In the genomic region with DNA sequence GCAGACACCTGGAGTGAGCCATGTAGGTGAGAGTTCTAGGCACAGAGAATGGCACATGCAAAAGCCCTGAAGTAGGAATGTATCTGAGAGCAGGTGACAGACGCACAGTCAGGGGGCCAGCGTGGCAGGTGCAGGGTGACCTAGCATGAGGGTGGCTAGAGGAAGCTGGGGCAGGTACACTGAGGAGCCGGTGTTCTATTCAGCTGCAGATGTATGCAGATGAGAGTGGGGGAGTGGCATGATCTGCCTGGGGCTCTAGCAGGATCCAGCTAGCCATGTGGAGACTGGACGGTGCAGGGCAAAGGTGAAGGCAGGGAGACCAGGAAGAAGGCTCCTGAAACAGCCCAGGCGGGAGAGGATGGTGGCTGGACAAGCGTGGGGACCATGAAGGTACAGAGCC, we compare ENCODE assay signal across 12 cellular contexts. TPM values are rescaled to one million over a fixed set of nuclear protein-coding genes. Genes with fewer than 3 reads are reported as not detected.
A peak's percentile ranks its signal among the peaks of the same experiment; 100 is the strongest.
DNase-seq lines count a peak whose midpoint lies in the region; ATAC-seq and TF ChIP-seq lines count a peak whose summit lies in the region.
"Had no signal": no experiment of that assay in that cellular context is flagged by ENCODE, and none has a peak within 500 bp of the region (broad histone marks: within the 10 kb centered on the region; RNA-seq: fewer than 3 reads in every experiment).

No MANE protein-coding gene starts in this region.

- H3K9me3 Mint-ChIP-seq in CD4-positive, alpha-beta T cell: no peaks in the 10 kb centered on the region
- H3K9me3 Mint-ChIP-seq in HFFc6 (no peaks in the 10 kb centered on the region), memory B cell (no peaks in the 10 kb centered on the region)
- H3K9me3 Mint-ChIP-seq in activated T-helper 1 cell treated with anti-CD3 and anti-CD28 coated beads, Interleukin-12 subunit alpha, Interleukin-12 subunit beta, Interleukin-2, Interleukin-4 antibody, amounts not matched to agents 30 ng/mL and 10 ng/mL and 1 ng/mL, durations not matched to agents 14 hours and 24 hours and 36 hours: no peaks in the 10 kb centered on the region
- H3K9me3 Mint-ChIP-seq: immature natural killer cell had no signal

- peaks cover 41% of the 10 kb centered on the region for H3K4me1 Mint-ChIP-seq in CD4-positive, alpha-beta T cell (ENCODE audit: low read depth)
- H3K4me1 Mint-ChIP-seq in HFFc6 (ENCODE audit: low read depth): peaks cover 72% of the 10 kb centered on the region
- peaks cover 47% of the 10 kb centered on the region for H3K4me1 Mint-ChIP-seq in activated T-helper 1 cell treated with anti-CD3 and anti-CD28 coated beads, Interleukin-12 subunit alpha, Interleukin-12 subunit beta, Interleukin-2, Interleukin-4 antibody, amounts not matched to agents 30 ng/mL and 10 ng/mL and 1 ng/mL, durations not matched to agents 14 hours and 24 hours and 36 hours (ENCODE audit: low read depth)
- H3K4me1 Mint-ChIP-seq in memory B cell: peaks cover 30% of the 10 kb centered on the region

- H3K36me3 Mint-ChIP-seq in CD4-positive, alpha-beta T cell (ENCODE audit: low read depth): peaks cover 59% of the 10 kb centered on the region
- H3K36me3 Mint-ChIP-seq in HFFc6 (ENCODE audit: low read depth) (peaks cover 25% of the 10 kb centered on the region), memory B cell (peaks cover 21% of the 10 kb centered on the region)
- peaks cover 32% of the 10 kb centered on the region for H3K36me3 Mint-ChIP-seq in activated T-helper 1 cell treated with anti-CD3 and anti-CD28 coated beads, Interleukin-12 subunit alpha, Interleukin-12 subunit beta, Interleukin-2, Interleukin-4 antibody, amounts not matched to agents 30 ng/mL and 10 ng/mL and 1 ng/mL, durations not matched to agents 14 hours and 24 hours and 36 hours (ENCODE audit: low read depth)
- H3K36me3 Mint-ChIP-seq: activated naive CD8-positive, alpha-beta T cell had no signal

- H3K9me3 ChIP-seq in CD4-positive, alpha-beta T cell (ENCODE audit: control insufficient read depth, low read length): no peaks in the 10 kb centered on the region
- no peaks in the 10 kb centered on the region for H3K9me3 ChIP-seq in colonic mucosa

- intact Hi-C loops in CD4-positive, alpha-beta T cell (cut with DNase I, micrococcal nuclease): no loop called here
- intact Hi-C loops in activated T-helper 1 cell treated with anti-CD3 and anti-CD28 coated beads, Interleukin-12 subunit alpha, Interleukin-12 subunit beta, Interleukin-2, Interleukin-4 antibody, amounts not matched to agents 30 ng/mL and 10 ng/mL and 1 ng/mL, durations not matched to agents 14 hours and 24 hours and 36 hours (cut with micrococcal nuclease): no loop called here
- intact Hi-C loops in colonic mucosa (cut with DNase I): no loop called here

- H3K4me3 ChIP-seq in colonic mucosa: no peak overlapping the region

- CTCF ChIA-PET in CD4-positive, alpha-beta T cell (lab: Charles Lee): no interaction called here

- DNase-seq in CD4-positive, alpha-beta T cell: no peak
- no peak for DNase-seq in HFFc6
- DNase-seq in activated T-helper 1 cell treated with anti-CD3 and anti-CD28 coated beads, Interleukin-12 subunit alpha, Interleukin-12 subunit beta, Interleukin-2, Interleukin-4 antibody, amounts not matched to agents 30 ng/mL and 10 ng/mL and 1 ng/mL, durations not matched to agents 14 hours and 24 hours and 36 hours (ENCODE audit: low spot score): no peak
- DNase-seq in memory B cell (ENCODE audit: low spot score in 2 of 2): no peak
- DNase-seq in NCI-H1048 (lab: John Stamatoyannopoulos, UW): no peak
- no peak for DNase-seq in stimulated activated naive CD4-positive, alpha-beta T cell treated with Interleukin-2 at 50 U/mL for 16 hours (lab: John Stamatoyannopoulos, UW)
- no peak for DNase-seq in colonic mucosa
- DNase-seq in NOMO-1 treated with DMSO at 0.1 percent for 48 hours (lab: John Stamatoyannopoulos, UW; ENCODE audit: unreplicated experiment): no peak
- DNase-seq: activated CD8-positive, alpha-beta memory T cell treated with anti-CD3 and anti-CD28 coated beads for 24 hours; immature natural killer cell; retina had no signal

- H3K27me3 ChIP-seq in CD4-positive, alpha-beta T cell (ENCODE audit: control insufficient read depth, insufficient read depth, low read length): no peaks in the 10 kb centered on the region
- H3K27me3 ChIP-seq in colonic mucosa: no peaks in the 10 kb centered on the region

- H3K4me1 ChIP-seq in colonic mucosa: peaks cover 4% of the 10 kb centered on the region

- peak overlapping the region; percentile 20 for H3K4me3 Mint-ChIP-seq in CD4-positive, alpha-beta T cell
- H3K4me3 Mint-ChIP-seq in HFFc6 (no peak overlapping the region), memory B cell (no peak overlapping the region)
- no peak overlapping the region for H3K4me3 Mint-ChIP-seq in activated T-helper 1 cell treated with anti-CD3 and anti-CD28 coated beads, Interleukin-12 subunit alpha, Interleukin-12 subunit beta, Interleukin-2, Interleukin-4 antibody, amounts not matched to agents 30 ng/mL and 10 ng/mL and 1 ng/mL, durations not matched to agents 14 hours and 24 hours and 36 hours
- H3K4me3 Mint-ChIP-seq: activated naive CD8-positive, alpha-beta T cell; immature natural killer cell had no signal

- no peak overlapping the region for H3K27ac ChIP-seq in CD4-positive, alpha-beta T cell (ENCODE audit: low read depth, low read length)
- no peak overlapping the region for H3K27ac ChIP-seq in colonic mucosa

- POLR2A ChIA-PET in CD4-positive, alpha-beta T cell (lab: Charles Lee): interaction anchor here (1.1 kb wide), 1 partner anchor 10 kb away, joined by 3 read pairs; a partner anchor contains a TSS

- H3K27me3 Mint-ChIP-seq in CD4-positive, alpha-beta T cell: no peaks in the 10 kb centered on the region
- H3K27me3 Mint-ChIP-seq in HFFc6 (ENCODE audit: insufficient read depth) (no peaks in the 10 kb centered on the region), memory B cell (no peaks in the 10 kb centered on the region)
- H3K27me3 Mint-ChIP-seq in activated T-helper 1 cell treated with anti-CD3 and anti-CD28 coated beads, Interleukin-12 subunit alpha, Interleukin-12 subunit beta, Interleukin-2, Interleukin-4 antibody, amounts not matched to agents 30 ng/mL and 10 ng/mL and 1 ng/mL, durations not matched to agents 14 hours and 24 hours and 36 hours (ENCODE audit: insufficient read depth): no peaks in the 10 kb centered on the region
- H3K27me3 Mint-ChIP-seq: activated naive CD8-positive, alpha-beta T cell had no signal

- no peak overlapping the region for H3K9ac ChIP-seq in colonic mucosa (ENCODE audit: low read depth in 2 of 2, low read length in 2 of 2)

- H3K27ac Mint-ChIP-seq in CD4-positive, alpha-beta T cell: peak overlapping the region; percentile 53
- H3K27ac Mint-ChIP-seq in HFFc6 (peak overlapping the region; percentile 64; the same call in 1 of the 2 replicates), memory B cell (peak overlapping the region; percentile 56)
- peak overlapping the region; percentile 60 for H3K27ac Mint-ChIP-seq in activated T-helper 1 cell treated with anti-CD3 and anti-CD28 coated beads, Interleukin-12 subunit alpha, Interleukin-12 subunit beta, Interleukin-2, Interleukin-4 antibody, amounts not matched to agents 30 ng/mL and 10 ng/mL and 1 ng/mL, durations not matched to agents 14 hours and 24 hours and 36 hours
- H3K27ac Mint-ChIP-seq: activated naive CD8-positive, alpha-beta T cell had no signal

- no peaks in the 10 kb centered on the region for H3K36me3 ChIP-seq in colonic mucosa

- no peak for TF ChIP-seq CTCF in CD4-positive, alpha-beta T cell (IDR thresholded peaks at IDR 0.05)
- TF ChIP-seq CTCF in HFFc6 (IDR thresholded peaks at IDR 0.05) (no peak), colonic mucosa (IDR thresholded peaks at IDR 0.05) (no peak)

- ATAC-seq in CD4-positive, alpha-beta T cell (ENCODE audit: poor library complexity): no peak
- no peak for ATAC-seq in memory B cell (ENCODE audit: low read depth)

RNA-seq across cellular contexts. Expression of a gene that starts 10.7 kb away (rescaled TPM):
- total RNA-seq in CD4-positive, alpha-beta T cell: 10 to 100 TPM; 21.3 to 21.9 TPM
- 10 to 100 TPM; 25.8 to 29.8 (median 27.8) TPM for total RNA-seq in HFFc6 (2021; fragmentation: NEBNext Ultra II Directional; extraction: Animal tissue kit (Norgen Biotek cat#: 25700))
- 30.7 and 33.4 TPM in 2 replicates for total RNA-seq in activated T-helper 1 cell treated with anti-CD3 and anti-CD28 coated beads, Interleukin-12 subunit alpha, Interleukin-12 subunit beta, Interleukin-2, Interleukin-4 antibody, amounts not matched to agents 30 ng/mL and 10 ng/mL and 1 ng/mL, durations not matched to agents 14 hours and 24 hours and 36 hours
- total RNA-seq in colonic mucosa: 10 to 100 TPM; 23.1 to 29.1 TPM

RNA-seq across cellular contexts. Expression of a gene that starts 29.9 kb away (rescaled TPM):
- total RNA-seq in CD4-positive, alpha-beta T cell: 100 to 1,000 TPM; 115 to 140 TPM
- 100 to 1,000 TPM; 192 to 242 (median 210) TPM for total RNA-seq in HFFc6 (2021; fragmentation: NEBNext Ultra II Directional; extraction: Animal tissue kit (Norgen Biotek cat#: 25700))
- 166 and 170 TPM in 2 replicates for total RNA-seq in activated T-helper 1 cell treated with anti-CD3 and anti-CD28 coated beads, Interleukin-12 subunit alpha, Interleukin-12 subunit beta, Interleukin-2, Interleukin-4 antibody, amounts not matched to agents 30 ng/mL and 10 ng/mL and 1 ng/mL, durations not matched to agents 14 hours and 24 hours and 36 hours
- 10 to 100 TPM; 77.1 to 83.5 TPM for total RNA-seq in colonic mucosa

RNA-seq across cellular contexts. Expression of a gene that starts 47.8 kb away (rescaled TPM):
- 10 to 100 TPM; 40.7 to 43.9 TPM for total RNA-seq in CD4-positive, alpha-beta T cell
- total RNA-seq in HFFc6 (2021; fragmentation: NEBNext Ultra II Directional; extraction: Animal tissue kit (Norgen Biotek cat#: 25700)): 10 to 100 TPM; 57.9 to 62.8 (median 59.8) TPM
- total RNA-seq in activated T-helper 1 cell treated with anti-CD3 and anti-CD28 coated beads, Interleukin-12 subunit alpha, Interleukin-12 subunit beta, Interleukin-2, Interleukin-4 antibody, amounts not matched to agents 30 ng/mL and 10 ng/mL and 1 ng/mL, durations not matched to agents 14 hours and 24 hours and 36 hours: 52.3 and 55.2 TPM in 2 replicates
- 10 to 100 TPM; 32.0 to 34.0 TPM for total RNA-seq in colonic mucosa
